Comparison of ENCODE assay signal across 22 cellular contexts in the genomic region with DNA sequence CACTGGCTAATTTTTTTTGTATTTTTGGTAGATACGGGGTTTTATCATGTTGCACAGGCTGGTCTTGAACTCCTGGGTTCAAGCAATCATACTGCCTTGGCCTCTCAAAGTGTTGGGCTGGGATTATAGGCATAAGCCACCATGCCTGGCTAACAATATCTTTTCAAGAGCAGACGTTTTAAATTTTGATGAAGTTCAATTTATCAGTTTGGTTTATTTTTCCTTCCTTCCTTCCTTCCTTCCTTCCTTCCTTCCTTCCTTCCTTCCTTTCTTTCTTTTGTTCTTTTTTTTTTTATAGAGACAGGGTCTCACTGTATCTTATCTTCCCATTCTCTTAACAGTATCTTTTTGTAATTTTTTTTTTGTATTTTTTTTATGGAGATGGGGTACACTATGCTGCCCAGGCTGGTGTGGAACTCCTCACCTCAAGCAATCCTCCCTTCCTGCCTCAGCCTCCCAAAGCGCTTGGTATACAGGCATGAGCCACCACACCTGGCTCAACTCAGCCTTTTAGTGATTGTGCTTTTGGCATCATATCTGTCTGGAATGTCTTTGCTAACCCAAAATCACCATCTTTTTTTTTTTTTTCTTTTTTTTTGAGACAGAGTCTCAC. TPM values are rescaled to one million over a fixed set of nuclear protein-coding genes. Genes with fewer than 3 reads are reported as not detected.
A peak's percentile ranks its signal among the peaks of the same experiment; 100 is the strongest.
DNase-seq lines count a peak whose midpoint lies in the region; ATAC-seq and TF ChIP-seq lines count a peak whose summit lies in the region.
"Had no signal": no experiment of that assay in that cellular context is flagged by ENCODE, and none has a peak within 500 bp of the region (broad histone marks: within the 10 kb centered on the region; RNA-seq: fewer than 3 reads in every experiment).

No MANE protein-coding gene starts in this region.

- POLR2A ChIA-PET in A673 (lab: Charles Lee; ENCODE audit: low non-redundant PET) = interaction anchor here (0.7 kb wide), 3 partner anchors 22 to 1172 kb away, joined by 4 to 10 read pairs (median 9); no protein-coding TSS in a partner anchor
- POLR2A ChIA-PET in HEK293 (lab: Yijun Ruan, JAX) = no interaction called here

- no peak overlapping the region for H3K27ac Mint-ChIP-seq in natural killer cell
- H3K27ac Mint-ChIP-seq: CD4-positive, alpha-beta memory T cell; HFFc6 had no signal

- H3K9me3 Mint-ChIP-seq in natural killer cell = peaks cover 2 to 3% of the 10 kb centered on the region in 2 donors

- no TSS peak for BruUV-seq in A673 (replicated peaks; lab: Mats Ljungman, UMichigan)

- intact Hi-C loops in A673 (cut with micrococcal nuclease; ENCODE audit: unreplicated experiment) = loop anchor here (5.0 to 10.0 kb wide), 2 partner anchors 245 to 523 kb away; no protein-coding TSS in a partner anchor
- intact Hi-C loops in spleen (cut with DNase I; ENCODE audit: low total_unique reads) = no loop called here
- intact Hi-C loops in natural killer cell (cut with micrococcal nuclease) = no loop called here

- TF ChIP-seq CTCF in A673 (conservative IDR thresholded peaks at IDR 0.05; ENCODE audit: low read depth, low read length) (no peak), HEK293 (tag by site-specific recombination; IDR thresholded peaks at IDR 0.05) (no peak), spleen (IDR thresholded peaks at IDR 0.05 in 8 of 11, conservative IDR thresholded peaks at IDR 0.05 in 3 of 11) (no peak), natural killer cell (IDR thresholded peaks at IDR 0.05) (no peak)

- H3K4me3 ChIP-seq in A673 (ENCODE audit: low read depth, low read length, poor library complexity, severe bottlenecking) = no peak overlapping the region
- H3K4me3 ChIP-seq in HEK293 (ENCODE audit: low read depth, low read length) = no peak overlapping the region
- no peak overlapping the region for H3K4me3 ChIP-seq in spleen
- H3K4me3 ChIP-seq: A549, GM12878, GM23248 had no signal

- H3K4me1 ChIP-seq in A673 (ENCODE audit: insufficient read depth, low read length, poor library complexity, severe bottlenecking) (peaks cover 23% of the 10 kb centered on the region), HEK293 (ENCODE audit: control insufficient read depth, insufficient read depth, low read length) (no peaks in the 10 kb centered on the region), spleen (no peaks in the 10 kb centered on the region)

- ATAC-seq in natural killer cell = no peak
- ATAC-seq in GM18517 (IDR thresholded peaks at IDR 0.05; ENCODE audit: unreplicated experiment) = no peak
- no peak for ATAC-seq in HG03521 (IDR thresholded peaks at IDR 0.05; ENCODE audit: unreplicated experiment)
- ATAC-seq: A549, GM12878, HCT116 had no signal

- CTCF ChIA-PET in A673 (lab: Charles Lee) = no interaction called here
- CTCF ChIA-PET in HEK293 (lab: Yijun Ruan, JAX) = no interaction called here

- no peaks in the 10 kb centered on the region for H3K36me3 ChIP-seq in A673 (ENCODE audit: insufficient read depth, low read length, poor library complexity, severe bottlenecking)
- H3K36me3 ChIP-seq in HEK293 (ENCODE audit: control insufficient read depth in 2 of 2, insufficient read depth in 1 of 2, low read length in 2 of 2) = no peaks in the 10 kb centered on the region
- H3K36me3 ChIP-seq in spleen = no peaks in the 10 kb centered on the region

- H3K27me3 ChIP-seq in A673 (replicated peaks; ENCODE audit: insufficient read depth, low read depth, low read length, poor library complexity) (no peaks in the 10 kb centered on the region), spleen (replicated peaks in 1 of 7) (peaks cover 0 to 66% (median 6%) of the 10 kb centered on the region in 7 donors)

- no peaks in the 10 kb centered on the region for H3K36me3 Mint-ChIP-seq in natural killer cell
- H3K36me3 Mint-ChIP-seq: CD4-positive, alpha-beta memory T cell had no signal

- H3K4me3 Mint-ChIP-seq in natural killer cell = no peak overlapping the region
- H3K4me3 Mint-ChIP-seq: CD4-positive, alpha-beta memory T cell; HFFc6 had no signal

- WGBS in spleen, 5 donors = 65 to 70% (median 69%) methylated on average over 3 of the region's 3 CpGs

- peak overlapping the region; percentile 90 for H3K27ac ChIP-seq in A673 (ENCODE audit: low read depth, low read length, poor library complexity, severe bottlenecking)
- H3K27ac ChIP-seq in HEK293 (ENCODE audit: extremely low read depth, low read depth, low read length) = no peak overlapping the region
- no peak overlapping the region for H3K27ac ChIP-seq in spleen
- H3K27ac ChIP-seq: A549, GM23248 had no signal

- H3K4me1 Mint-ChIP-seq in natural killer cell = no peaks in the 10 kb centered on the region
- H3K4me1 Mint-ChIP-seq: CD4-positive, alpha-beta memory T cell had no signal

- H3K27me3 Mint-ChIP-seq in natural killer cell (ENCODE audit: low read depth in 2 of 2) = peaks cover 18 to 21% of the 10 kb centered on the region in 2 donors

- no peak for TF ChIP-seq POLR2A in spleen (IDR thresholded peaks at IDR 0.05)

- DNase-seq in A673 (ENCODE audit: low spot score) = peak; percentile 91
- DNase-seq in ecto neural progenitor cell (ENCODE audit: low spot score) = peak; percentile 10
- peak; percentile 14 for DNase-seq in mesenteric fat pad (ENCODE audit: low spot score)
- no peak for DNase-seq in spleen
- DNase-seq in natural killer cell = no peak
- DNase-seq: 8988T; C1 segment of cervical spinal cord; Calu3; CD4-positive, alpha-beta memory T cell; COR-L47; DMS153; DND-41; GM23248; H7; HFFc6 had no signal

- H3K9me3 ChIP-seq in A673 (ENCODE audit: low read depth, low read length, poor library complexity, severe bottlenecking) (no peaks in the 10 kb centered on the region), HEK293 (ENCODE audit: control insufficient read depth, insufficient read depth, low read depth, low read length) (no peaks in the 10 kb centered on the region), spleen (peaks cover 0 to 16% (median 10%) of the 10 kb centered on the region in 8 donors)
- H3K9me3 ChIP-seq: A549 had no signal

TF ChIP-seq in HEK293, 187 proteins besides CTCF, POLR2A, EP300 and RAD21:
- peak; percentile 87 for TF ChIP-seq ZNF366 (tag by site-specific recombination; conservative IDR thresholded peaks at IDR 0.05)
- no peak for TF ChIP-seq ZNF169 (tag by site-specific recombination; IDR thresholded peaks at IDR 0.05)
- TF ChIP-seq, protein P1, sequence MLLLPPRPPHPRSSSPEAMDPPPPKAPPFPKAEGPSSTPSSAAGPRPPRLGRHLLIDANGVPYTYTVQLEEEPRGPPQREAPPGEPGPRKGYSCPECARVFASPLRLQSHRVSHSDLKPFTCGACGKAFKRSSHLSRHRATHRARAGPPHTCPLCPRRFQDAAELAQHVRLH (tag by site-specific recombination; IDR thresholded peaks at IDR 0.05) = no peak
- TF ChIP-seq ZNF341 (tag by site-specific recombination; IDR thresholded peaks at IDR 0.05; ENCODE audit: low read depth) = no peak

RNA-seq across cellular contexts. Expression of gene GIP, which starts 13.6 kb away (rescaled TPM):
- total RNA-seq in A673 (2021) (0.88 and 1.1 TPM in 2 replicates), mesenteric fat pad (not detected), spleen (not detected), natural killer cell (not detected)
- not detected for polyA plus RNA-seq in spleen
- total RNA-seq: Calu3; CD4-positive, alpha-beta memory T cell; GM12878; GM23248; H1 had no signal
- polyA plus RNA-seq: CD4-positive, alpha-beta memory T cell; GM12878 had no signal

RNA-seq across cellular contexts. Expression of gene IGF2BP1, which starts 15.2 kb away (rescaled TPM):
- 495 and 517 TPM in 2 replicates for total RNA-seq in A673 (2021)
- not detected for total RNA-seq in mesenteric fat pad
- total RNA-seq in spleen = not detected
- under 1 TPM in 1 of 3 donors, not detected in 2; 0.17 TPM for polyA plus RNA-seq in spleen
- total RNA-seq in natural killer cell = not detected
- total RNA-seq: CD4-positive, alpha-beta memory T cell had no signal
- polyA plus RNA-seq: CD4-positive, alpha-beta memory T cell had no signal

RNA-seq across cellular contexts. Expression of gene SNF8, which starts 37.4 kb away (rescaled TPM):
- total RNA-seq in A673 (2021) = 177 and 188 TPM in 2 replicates
- 104 TPM for total RNA-seq in mesenteric fat pad
- total RNA-seq in spleen = 10 to 100 TPM; 55.9 to 83.5 (median 67.7) TPM
- 100 to 1,000 TPM in 2 of 3 donors, 10 to 100 TPM in 1; 99.6 to 129 (median 104) TPM for polyA plus RNA-seq in spleen
- 10 to 100 TPM; 76.9 to 86.0 (median 78.3) TPM for total RNA-seq in natural killer cell

Comparison
In these comparisons a context has a peak if more than half of its experiments do, and no peak if none do; other contexts are left out.
1. DNase-seq: peak in A673 (single experiment), ecto neural progenitor cell (single experiment) and mesenteric fat pad (single experiment); none in spleen (single experiment) and natural killer cell (single experiment).
2. RNA of gene IGF2BP1, which starts 15.2 kb away (total RNA-seq): 495 to 517 TPM in A673; not detected in mesenteric fat pad (single experiment), not detected in spleen and not detected in natural killer cell; every median in the first group is over 100 times any median in the second.